In genomic region chr11:63944987-63945386, GRCh38 we compare ENCODE assay signal across 10 cellular contexts. TPM values are rescaled to one million over a fixed set of nuclear protein-coding genes. Genes with fewer than 3 reads are reported as not detected.
DNase-seq lines count a peak whose midpoint lies in the region; ATAC-seq and TF ChIP-seq lines count a peak whose summit lies in the region.
"Had no signal": no experiment of that assay in that cellular context is flagged by ENCODE, and none has a peak within 500 bp of the region (broad histone marks: within the 10 kb centered on the region; RNA-seq: fewer than 3 reads in every experiment).

No MANE protein-coding gene starts in this region.

- no peaks in the 10 kb centered on the region for H3K27me3 ChIP-seq in uterus

- TF ChIP-seq POLR2A in uterus (IDR thresholded peaks at IDR 0.05) = no peak

- no peaks in the 10 kb centered on the region for H3K9me3 ChIP-seq in uterus

- intact Hi-C loops in uterus (cut with DNase I; ENCODE audit: low total_unique reads) (loop anchor here (10.0 kb wide), 1 partner anchor 180 kb away; the partner anchor contains the start of gene ZFTA), MCF 10A (cut with micrococcal nuclease) (loop anchor here (1.0 to 10.0 kb wide), 2 partner anchors 108 to 310 kb away; no protein-coding TSS in a partner anchor)

- no peaks in the 10 kb centered on the region for H3K9me3 Mint-ChIP-seq in nephron progenitor cell
- H3K9me3 Mint-ChIP-seq in activated T-cell treated with anti-CD3 and anti-CD28 coated beads, Interleukin-2, amount 50 U/mL, for 72 hours = no peaks in the 10 kb centered on the region
- H3K9me3 Mint-ChIP-seq in MCF 10A (ENCODE audit: unreplicated experiment) = no peaks in the 10 kb centered on the region

- no peak for ATAC-seq in activated T-cell treated with anti-CD3 and anti-CD28 coated beads, Interleukin-2, amount 50 U/mL, for 72 hours (replicated peaks in 1 of 2)

- H3K27ac Mint-ChIP-seq in nephron progenitor cell (peak overlapping the region; percentile 83), MCF 10A (ENCODE audit: low read depth, unreplicated experiment) (no peak overlapping the region)
- no peak overlapping the region for H3K27ac Mint-ChIP-seq in activated T-cell treated with anti-CD3 and anti-CD28 coated beads, Interleukin-2, amount 50 U/mL, for 72 hours

- H3K36me3 Mint-ChIP-seq in nephron progenitor cell (ENCODE audit: low read depth) (peaks cover 24% of the 10 kb centered on the region), MCF 10A (ENCODE audit: insufficient read depth, unreplicated experiment) (peaks cover 37% of the 10 kb centered on the region)
- H3K36me3 Mint-ChIP-seq in activated T-cell treated with anti-CD3 and anti-CD28 coated beads, Interleukin-2, amount 50 U/mL, for 72 hours (ENCODE audit: insufficient read depth in 2 of 2) = no peaks in the 10 kb centered on the region

- CTCF ChIA-PET in MCF 10A (lab: Yijun Ruan, JAX) = interaction anchor here (0.6 to 8.3 kb wide), 31 partner anchors 10 to 466 kb away, joined by 3 to 241 read pairs (median 4); partner anchors contain the start of genes MARK2 and ZFTA

- peaks cover 0 to 5% of the 10 kb centered on the region in 2 donors for H3K4me1 ChIP-seq in uterus

- H3K4me3 ChIP-seq in fibroblast of mammary gland (ENCODE audit: control insufficient read depth, low read depth, low read length) (no peak overlapping the region), uterus (no peak overlapping the region)

- H3K4me3 Mint-ChIP-seq in nephron progenitor cell (no peak overlapping the region), MCF 10A (ENCODE audit: unreplicated experiment) (no peak overlapping the region)
- H3K4me3 Mint-ChIP-seq in activated T-cell treated with anti-CD3 and anti-CD28 coated beads, Interleukin-2, amount 50 U/mL, for 72 hours = no peak overlapping the region

- peaks cover 60% of the 10 kb centered on the region for H3K4me1 Mint-ChIP-seq in nephron progenitor cell
- peaks cover 25% of the 10 kb centered on the region for H3K4me1 Mint-ChIP-seq in activated T-cell treated with anti-CD3 and anti-CD28 coated beads, Interleukin-2, amount 50 U/mL, for 72 hours (ENCODE audit: low read depth)
- H3K4me1 Mint-ChIP-seq in MCF 10A (ENCODE audit: insufficient read depth, unreplicated experiment) = no peaks in the 10 kb centered on the region

- no peaks in the 10 kb centered on the region for H3K36me3 ChIP-seq in uterus

- DNase-seq in DMS 273 (lab: John Stamatoyannopoulos, UW; ENCODE audit: unreplicated experiment) = peak; percentile 64
- DNase-seq in DMS 273 treated with DMSO at 0.1 percent for 48 hours (lab: John Stamatoyannopoulos, UW) = no peak
- DNase-seq in fibroblast of mammary gland (ENCODE audit: low read depth) = peak; percentile 43
- DNase-seq in nephron progenitor cell = no peak
- peak in 1 of 2 donors; percentile 26 for DNase-seq in uterus
- no peak for DNase-seq in activated T-cell treated with anti-CD3 and anti-CD28 coated beads, Interleukin-2, amount 50 U/mL, for 72 hours
- no peak for DNase-seq in activated naive CD4-positive, alpha-beta T cell treated with anti-CD3 and anti-CD28 coated beads, Interleukin-2, amount 50 U/mL, for 16 hours
- no peak for DNase-seq in MCF 10A (ENCODE audit: unreplicated experiment)
- DNase-seq: 8988T, NCI-H1436 had no signal

- no peak for TF ChIP-seq CTCF in fibroblast of mammary gland (conservative IDR thresholded peaks at IDR 0.05; ENCODE audit: control insufficient read depth, insufficient read depth, low read depth, low read length)
- no peak for TF ChIP-seq CTCF in nephron progenitor cell (IDR thresholded peaks at IDR 0.05)
- no peak for TF ChIP-seq CTCF in uterus (IDR thresholded peaks at IDR 0.05)
- TF ChIP-seq CTCF in MCF 10A (IDR thresholded peaks at IDR 0.05; ENCODE audit: unreplicated experiment) = no peak

- POLR2A ChIA-PET in MCF 10A (lab: Yijun Ruan, JAX) = interaction anchor here (1.4 to 3.9 kb wide), 2 partner anchors 104 to 107 kb away, joined by 5 to 37 read pairs; partner anchors contain the start of gene MARK2

- H3K27me3 Mint-ChIP-seq in nephron progenitor cell (ENCODE audit: low read depth, poor library complexity) = peaks cover 7% of the 10 kb centered on the region
- H3K27me3 Mint-ChIP-seq in activated T-cell treated with anti-CD3 and anti-CD28 coated beads, Interleukin-2, amount 50 U/mL, for 72 hours (ENCODE audit: low read depth) = no peaks in the 10 kb centered on the region
- no peaks in the 10 kb centered on the region for H3K27me3 Mint-ChIP-seq in MCF 10A (ENCODE audit: insufficient read depth, unreplicated experiment)

- peak overlapping the region; percentile 11 to 48 for H3K27ac ChIP-seq in uterus

- no TSS peak for BruUV-seq in MCF 10A (replicated peaks; lab: Mats Ljungman, UMichigan)

RNA-seq across cellular contexts. Expression of gene NAA40, which starts 6.2 kb away (rescaled TPM):
- total RNA-seq in uterus = 10 to 100 TPM in 2 of 4 donors, 1 to 10 TPM in 2; 2.1 to 17.8 (median 9.2) TPM
- total RNA-seq in activated T-cell treated with anti-CD3 and anti-CD28 coated beads, Interleukin-2, amount 50 U/mL, for 72 hours = 10 to 100 TPM; 15.1 to 15.2 TPM
- total RNA-seq in MCF 10A (2022) = 11.7 and 13.4 TPM in 2 replicates

RNA-seq across cellular contexts. Expression of gene RCOR2, which starts 28.0 kb away (rescaled TPM):
- total RNA-seq in uterus (10 to 100 TPM in 1 of 4 donors, 1 to 10 TPM in 1, not detected in 2; 5.8 to 11.8 TPM), MCF 10A (2022) (0.15 TPM in 1 of 2 replicates, not detected in the other)
- total RNA-seq in activated T-cell treated with anti-CD3 and anti-CD28 coated beads, Interleukin-2, amount 50 U/mL, for 72 hours = under 1 TPM; 0.39 to 0.96 TPM

RNA-seq across cellular contexts. Expression of gene COX8A, which starts 29.4 kb away (rescaled TPM):
- 100 to 1,000 TPM in 3 of 4 donors, 10 to 100 TPM in 1; 41.0 to 359 (median 139) TPM for total RNA-seq in uterus
- total RNA-seq in activated T-cell treated with anti-CD3 and anti-CD28 coated beads, Interleukin-2, amount 50 U/mL, for 72 hours = 100 to 1,000 TPM; 310 to 319 TPM
- 461 and 466 TPM in 2 replicates for total RNA-seq in MCF 10A (2022)

RNA-seq across cellular contexts. Expression of gene OTUB1, which starts 41.3 kb away (rescaled TPM):
- 10 to 100 TPM; 29.5 to 54.6 (median 45.8) TPM for total RNA-seq in uterus
- 10 to 100 TPM; 62.8 to 72.8 TPM for total RNA-seq in activated T-cell treated with anti-CD3 and anti-CD28 coated beads, Interleukin-2, amount 50 U/mL, for 72 hours
- 50.9 and 56.0 TPM in 2 replicates for total RNA-seq in MCF 10A (2022)

Comparison
In these comparisons a context has a peak if more than half of its experiments do, and no peak if none do; other contexts are left out.
1. DNase-seq: peak in DMS 273 (single experiment) and fibroblast of mammary gland (single experiment); none in DMS 273 treated with DMSO at 0.1 percent for 48 hours (single experiment), nephron progenitor cell (single experiment), activated T-cell treated with anti-CD3 and anti-CD28 coated beads, Interleukin-2, amount 50 U/mL, for 72 hours (0 of 2), activated naive CD4-positive, alpha-beta T cell treated with anti-CD3 and anti-CD28 coated beads, Interleukin-2, amount 50 U/mL, for 16 hours (single experiment) and MCF 10A (single experiment).